1 cellular context compared by ENCODE assay signal in the genomic region with DNA sequence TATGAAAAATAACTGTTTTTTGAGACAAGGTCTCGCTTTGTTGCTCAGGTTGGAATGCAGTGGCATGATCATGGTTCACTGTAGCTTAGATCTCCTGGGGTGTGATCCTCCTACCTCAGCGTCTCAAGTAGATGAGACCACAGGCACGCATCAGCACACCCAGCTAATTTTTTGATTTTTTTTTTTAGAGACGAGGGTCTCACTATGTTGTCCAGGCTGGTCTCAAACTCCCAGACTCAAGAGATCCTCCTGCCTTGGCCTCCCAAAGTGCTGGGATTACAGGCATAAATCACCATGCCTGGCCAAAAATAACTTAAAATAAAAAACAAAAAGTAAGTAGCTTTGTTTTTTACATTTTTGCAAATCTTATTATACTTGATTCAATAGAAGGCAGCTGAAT.
TF ChIP-seq lines count a peak whose summit lies in the region.

No MANE protein-coding gene starts in this region.

TF ChIP-seq in K562, 482 proteins besides CTCF, POLR2A, EP300 and RAD21 (continued from another document):
- TF ChIP-seq, protein P1, sequence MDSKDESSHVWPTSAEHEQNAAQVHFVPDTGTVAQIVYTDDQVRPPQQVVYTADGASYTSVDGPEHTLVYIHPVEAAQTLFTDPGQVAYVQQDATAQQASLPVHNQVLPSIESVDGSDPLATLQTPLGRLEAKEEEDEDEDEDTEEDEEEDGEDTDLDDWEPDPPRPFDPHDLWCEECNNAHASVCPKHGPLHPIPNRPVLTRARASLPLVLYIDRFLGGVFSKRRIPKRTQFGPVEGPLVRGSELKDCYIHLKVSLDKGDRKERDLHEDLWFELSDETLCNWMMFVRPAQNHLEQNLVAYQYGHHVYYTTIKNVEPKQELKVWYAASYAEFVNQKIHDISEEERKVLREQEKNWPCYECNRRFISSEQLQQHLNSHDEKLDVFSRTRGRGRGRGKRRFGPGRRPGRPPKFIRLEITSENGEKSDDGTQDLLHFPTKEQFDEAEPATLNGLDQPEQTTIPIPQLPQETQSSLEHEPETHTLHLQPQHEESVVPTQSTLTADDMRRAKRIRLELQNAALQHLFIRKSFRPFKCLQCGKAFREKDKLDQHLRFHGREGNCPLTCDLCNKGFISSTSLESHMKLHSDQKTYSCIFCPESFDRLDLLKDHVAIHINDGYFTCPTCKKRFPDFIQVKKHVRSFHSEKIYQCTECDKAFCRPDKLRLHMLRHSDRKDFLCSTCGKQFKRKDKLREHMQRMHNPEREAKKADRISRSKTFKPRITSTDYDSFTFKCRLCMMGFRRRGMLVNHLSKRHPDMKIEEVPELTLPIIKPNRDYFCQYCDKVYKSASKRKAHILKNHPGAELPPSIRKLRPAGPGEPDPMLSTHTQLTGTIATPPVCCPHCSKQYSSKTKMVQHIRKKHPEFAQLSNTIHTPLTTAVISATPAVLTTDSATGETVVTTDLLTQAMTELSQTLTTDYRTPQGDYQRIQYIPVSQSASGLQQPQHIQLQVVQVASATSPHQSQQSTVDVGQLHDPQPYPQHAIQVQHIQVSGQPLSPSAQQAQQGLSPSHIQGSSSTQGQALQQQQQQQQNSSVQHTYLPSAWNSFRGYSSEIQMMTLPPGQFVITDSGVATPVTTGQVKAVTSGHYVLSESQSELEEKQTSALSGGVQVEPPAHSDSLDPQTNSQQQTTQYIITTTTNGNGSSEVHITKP (IDR thresholded peaks at IDR 0.05; ENCODE audit: partially characterized antibody), result no peak
- peak; percentile 31 for TF ChIP-seq RBM25 (IDR thresholded peaks at IDR 0.05; ENCODE audit: low read depth, low read length, severe bottlenecking)
- TF ChIP-seq PYGO2 (tag; IDR thresholded peaks at IDR 0.05), result no peak
- TF ChIP-seq ELF2 (CRISPR knock-in tag; IDR thresholded peaks at IDR 0.05), result no peak
- no peak for TF ChIP-seq KAT2B (IDR thresholded peaks at IDR 0.05; ENCODE audit: low read depth, low read length)
